ENCODE assay signal across 34 cellular contexts in the genomic region with DNA sequence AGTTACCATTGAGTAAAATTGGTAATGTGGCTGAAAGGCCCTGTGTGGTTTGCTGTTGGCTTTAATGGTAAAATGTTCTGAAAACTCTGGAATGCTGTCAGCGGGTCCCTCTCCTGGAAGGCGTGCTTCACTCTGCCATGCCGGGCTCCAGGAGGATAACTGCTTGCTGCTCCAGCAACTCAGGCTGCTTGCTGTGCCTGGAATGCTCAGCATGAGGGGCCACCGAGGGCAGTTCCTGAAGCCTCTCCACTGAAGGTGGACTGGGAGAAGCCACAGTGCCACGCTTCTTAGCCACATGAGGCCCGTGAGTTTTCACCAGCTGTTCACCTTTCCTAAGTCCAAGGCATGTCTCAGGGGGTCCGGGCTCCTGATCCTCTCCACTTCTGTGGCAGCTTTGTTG.
"Had no signal": no experiment of that assay in that cellular context is flagged by ENCODE, and none has a peak within 500 bp of the region (broad histone marks: within the 10 kb centered on the region; RNA-seq: fewer than 3 reads in every experiment).

No MANE protein-coding gene starts in this region.

- DNase-seq: activated CD4-positive, alpha-beta memory T cell treated with anti-CD3 and anti-CD28 coated beads for 36 hours; activated CD4-positive, alpha-beta T cell treated with anti-CD3 and anti-CD28 coated beads for 36 hours; activated CD4-positive, alpha-beta T cell treated with anti-CD3 and anti-CD28 coated beads, Interleukin-2, amount 50 U/mL, for 1 hour; activated CD8-positive, alpha-beta memory T cell treated with anti-CD3 and anti-CD28 coated beads for 24 hours; activated CD8-positive, alpha-beta memory T cell treated with anti-CD3 and anti-CD28 coated beads, Interleukin-2, amount 10 ng/mL, durations not matched to agents 7 days and 5 days; activated CD8-positive, alpha-beta memory T cell treated with anti-CD3 and anti-CD28 coated beads, Interleukin-2, amount 50 U/mL, for 48 hours; activated effector memory CD4-positive, alpha-beta T cell treated with Interleukin-2 at 50 U/mL for 16 hours; activated naive CD4-positive, alpha-beta T cell treated with anti-CD3 and anti-CD28 coated beads, Interleukin-2, amount 10 ng/mL, durations not matched to agents 7 days and 5 days; activated naive CD8-positive, alpha-beta T cell treated with anti-CD3 and anti-CD28 coated beads, Interleukin-2, amount 50 U/mL, for 24 hours; activated T-cell treated with anti-CD3 and anti-CD28 coated beads, Interleukin-2, amount 50 U/mL, for 48 hours; anterior cingulate cortex; caudate nucleus; cerebellar nuclear complex; Karpas-422; NCI-H1105; NCI-H1417 treated with DMSO at 0.1 percent for 48 hours; NCI-H187 treated with DMSO at 0.1 percent for 48 hours; NCI-H2081; NCI-H2171 treated with DMSO at 0.1 percent for 48 hours; NCI-H2227 treated with DMSO at 0.1 percent for 48 hours; NCI-H446 treated with DMSO at 0.1 percent for 48 hours; NCI-H524; NCI-H69; PC-3; Peyer's patch; RPMI8226; SHP77 treated with DMSO at 0.1 percent for 48 hours; SK-N-SH had no signal

- H3K9me3 ChIP-seq: Peyer's patch, SJSA1, SK-N-SH had no signal

- H3K4me1 Mint-ChIP-seq: activated CD4-positive, alpha-beta T cell treated with anti-CD3 and anti-CD28 coated beads for 36 hours; activated CD8-positive, alpha-beta memory T cell treated with anti-CD3 and anti-CD28 coated beads, Interleukin-2, amount 10 ng/mL, durations not matched to agents 7 days and 5 days; activated naive CD4-positive, alpha-beta T cell treated with anti-CD3 and anti-CD28 coated beads, Interleukin-2, amount 10 ng/mL, durations not matched to agents 7 days and 5 days; activated naive CD8-positive, alpha-beta T cell treated with anti-CD3 and anti-CD28 coated beads, Interleukin-2, amount 50 U/mL, for 24 hours had no signal

- H3K4me3 ChIP-seq: Peyer's patch, SJSA1 had no signal

- H3K27me3 Mint-ChIP-seq: activated naive CD4-positive, alpha-beta T cell treated with anti-CD3 and anti-CD28 coated beads, Interleukin-2, amount 10 ng/mL, durations not matched to agents 7 days and 5 days had no signal

- H3K27ac Mint-ChIP-seq: activated CD4-positive, alpha-beta memory T cell treated with anti-CD3 and anti-CD28 coated beads for 36 hours; activated CD4-positive, alpha-beta T cell treated with anti-CD3 and anti-CD28 coated beads for 36 hours; activated CD8-positive, alpha-beta memory T cell treated with anti-CD3 and anti-CD28 coated beads, Interleukin-2, amount 10 ng/mL, durations not matched to agents 7 days and 5 days; activated naive CD4-positive, alpha-beta T cell treated with anti-CD3 and anti-CD28 coated beads, Interleukin-2, amount 10 ng/mL, durations not matched to agents 7 days and 5 days; activated naive CD8-positive, alpha-beta T cell; activated naive CD8-positive, alpha-beta T cell treated with anti-CD3 and anti-CD28 coated beads, Interleukin-2, amount 50 U/mL, for 24 hours; brain; T-helper 1 cell treated with Interleukin-12 subunit alpha and Interleukin-12 subunit beta and Interleukin-4 antibody, amounts not matched to agents 30 μg/mL and 1 μg/mL, for 36 hours; T-helper 2 cell treated with Interferon-gamma antibody and Interleukin-4, amounts not matched to agents 5 μg/mL and 100 μg/mL, for 36 hours had no signal

- H3K36me3 Mint-ChIP-seq: activated CD4-positive, alpha-beta memory T cell treated with anti-CD3 and anti-CD28 coated beads for 36 hours; activated CD8-positive, alpha-beta memory T cell treated with anti-CD3 and anti-CD28 coated beads, Interleukin-2, amount 10 ng/mL, durations not matched to agents 7 days and 5 days; activated naive CD4-positive, alpha-beta T cell treated with anti-CD3 and anti-CD28 coated beads, Interleukin-2, amount 10 ng/mL, durations not matched to agents 7 days and 5 days; activated naive CD8-positive, alpha-beta T cell; brain had no signal

- H3K4me3 Mint-ChIP-seq: activated CD4-positive, alpha-beta memory T cell treated with anti-CD3 and anti-CD28 coated beads for 36 hours; activated CD4-positive, alpha-beta T cell treated with anti-CD3 and anti-CD28 coated beads for 36 hours; activated CD8-positive, alpha-beta memory T cell treated with anti-CD3 and anti-CD28 coated beads, Interleukin-2, amount 10 ng/mL, durations not matched to agents 7 days and 5 days; activated naive CD4-positive, alpha-beta T cell treated with anti-CD3 and anti-CD28 coated beads, Interleukin-2, amount 10 ng/mL, durations not matched to agents 7 days and 5 days; activated naive CD8-positive, alpha-beta T cell; activated naive CD8-positive, alpha-beta T cell treated with anti-CD3 and anti-CD28 coated beads, Interleukin-2, amount 50 U/mL, for 24 hours; brain; T-helper 1 cell treated with Interleukin-12 subunit alpha and Interleukin-12 subunit beta and Interleukin-4 antibody, amounts not matched to agents 30 μg/mL and 1 μg/mL, for 36 hours; T-helper 2 cell treated with Interferon-gamma antibody and Interleukin-4, amounts not matched to agents 5 μg/mL and 100 μg/mL, for 36 hours had no signal

- H3K27me3 ChIP-seq: Peyer's patch, SJSA1 had no signal

- ATAC-seq: activated CD4-positive, alpha-beta T cell treated with anti-CD3 and anti-CD28 coated beads for 36 hours; activated CD4-positive, CD25-positive, alpha-beta regulatory T cell treated with anti-CD3 and anti-CD28 coated beads, Interleukin-2, amount 50 U/mL, for 24 hours; activated CD8-positive, alpha-beta memory T cell treated with anti-CD3 and anti-CD28 coated beads, Interleukin-2, amount 10 ng/mL, durations not matched to agents 7 days and 5 days; activated naive CD8-positive, alpha-beta T cell treated with anti-CD3 and anti-CD28 coated beads, Interleukin-2, amount 50 U/mL, for 24 hours; PC-3 had no signal

- H3K4me1 ChIP-seq: SJSA1 had no signal

- H3K9ac ChIP-seq: SK-N-SH had no signal

- H3K9me3 Mint-ChIP-seq: activated CD4-positive, alpha-beta memory T cell treated with anti-CD3 and anti-CD28 coated beads for 36 hours; activated naive CD4-positive, alpha-beta T cell treated with anti-CD3 and anti-CD28 coated beads, Interleukin-2, amount 10 ng/mL, durations not matched to agents 7 days and 5 days; activated naive CD8-positive, alpha-beta T cell treated with anti-CD3 and anti-CD28 coated beads, Interleukin-2, amount 50 U/mL, for 24 hours; T-helper 1 cell treated with Interleukin-12 subunit alpha and Interleukin-12 subunit beta and Interleukin-4 antibody, amounts not matched to agents 30 μg/mL and 1 μg/mL, for 36 hours; T-helper 2 cell treated with Interferon-gamma antibody and Interleukin-4, amounts not matched to agents 5 μg/mL and 100 μg/mL, for 36 hours had no signal

- H3K36me3 ChIP-seq: Peyer's patch, SJSA1 had no signal

- H3K27ac ChIP-seq: Peyer's patch, SJSA1 had no signal
